ENCODE assay signal across 15 cellular contexts in the genomic region with DNA sequence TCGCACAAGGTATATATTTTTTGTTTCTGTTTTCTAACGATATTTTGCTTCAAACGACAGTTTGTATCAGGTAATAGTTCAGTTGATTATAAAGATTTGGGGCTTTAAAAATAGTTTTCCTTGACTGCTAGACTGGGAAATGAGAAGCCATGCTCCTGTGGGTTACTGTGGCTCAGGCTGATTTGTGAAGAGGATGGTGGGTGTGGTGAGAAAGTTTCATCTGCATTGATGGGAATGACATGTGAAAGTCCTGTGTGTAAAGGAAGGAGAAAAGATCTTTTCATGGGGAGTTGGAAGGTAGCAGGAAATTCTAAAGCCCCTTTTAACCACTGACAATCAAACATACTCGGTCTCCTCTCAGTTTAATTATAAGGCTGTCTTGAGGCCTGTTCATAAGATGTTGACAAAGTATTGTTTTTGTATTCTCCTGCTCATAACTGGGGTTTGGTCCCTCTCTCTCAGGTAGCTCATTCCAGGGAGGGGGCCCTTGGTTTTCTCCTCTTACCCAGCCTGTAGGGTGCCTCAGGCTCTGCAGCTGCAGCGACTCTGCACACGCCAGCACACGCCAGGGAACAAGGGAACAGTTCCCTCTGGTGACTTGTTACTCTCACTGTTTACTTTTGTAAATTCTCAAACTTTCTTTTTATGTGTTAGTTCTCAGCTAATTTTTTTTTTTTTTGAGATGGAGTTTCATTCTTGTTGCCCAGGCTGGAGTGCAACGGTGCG.
DNase-seq lines count a peak whose midpoint lies in the region; ATAC-seq, FAIRE-seq and TF ChIP-seq lines count a peak whose summit lies in the region.
"Had no signal": no experiment of that assay in that cellular context is flagged by ENCODE, and none has a peak within 500 bp of the region (broad histone marks: within the 10 kb centered on the region; RNA-seq: fewer than 3 reads in every experiment).

No MANE protein-coding gene starts in this region.

- DNase-seq in right atrium auricular region (ENCODE audit: low spot score) (no peak), Right ventricle myocardium inferior (ENCODE audit: missing footprints) (no peak), K562 (ENCODE audit: extremely low read depth in 1 of 4, low spot score in 3 of 4) (no peak), mesothelial cell of epicardium (ENCODE audit: low spot score in 2 of 2, unreplicated experiment in 2 of 2) (no peak), aorta (no peak), T-helper 17 cell (no peak), GM13976 (ENCODE audit: low spot score) (no peak), SK-N-DZ (ENCODE audit: low spot score) (no peak)
- DNase-seq: Calu3; CD4-positive, CD25-positive, alpha-beta regulatory T cell; HCEC 1CT; MV-4-11; NCI-H1417 treated with DMSO at 0.1 percent for 48 hours; NCI-H2081 treated with DMSO at 0.1 percent for 48 hours had no signal

- H3K79me2 ChIP-seq in K562 (ENCODE audit: control insufficient read depth, insufficient read depth, low read length): no peaks in the 10 kb centered on the region

- no peak overlapping the region for H3K4me3 ChIP-seq in right atrium auricular region
- H3K4me3 ChIP-seq in K562: no peak overlapping the region
- peak overlapping the region in 1 of 2 donors; percentile 16 for H3K4me3 ChIP-seq in aorta (ENCODE audit: low read length in 2 of 2)

- TF ChIP-seq CTCF in right atrium auricular region (IDR thresholded peaks at IDR 0.05): no peak
- no peak for TF ChIP-seq CTCF in K562 (IDR thresholded peaks at IDR 0.05 in 2 of 3, conservative IDR thresholded peaks at IDR 0.05 in 1 of 3; ENCODE audit: insufficient read depth in 2 of 3, low read depth in 1 of 3, low read length in 3 of 3)
- no peak for TF ChIP-seq CTCF in mesothelial cell of epicardium (IDR thresholded peaks at IDR 0.05; ENCODE audit: unreplicated experiment)
- no peak for TF ChIP-seq CTCF in GM13976 (IDR thresholded peaks at IDR 0.05; ENCODE audit: borderline replicate concordance, control extremely low read depth, extremely low read depth, insufficient read depth, missing control alignments)

- no peak overlapping the region for H2AFZ ChIP-seq in K562 (ENCODE audit: low read depth, low read length)

- POLR2A ChIA-PET in K562 (lab: Yijun Ruan, JAX): no interaction called here

- no TSS peak for BruUV-seq in K562 (replicated peaks; lab: Mats Ljungman, UMichigan)

- no peak overlapping the region for H3K9ac ChIP-seq in K562 (ENCODE audit: insufficient read depth in 1 of 2, low read depth in 2 of 2, low read length in 2 of 2)

- H3K9me3 Mint-ChIP-seq in mesothelial cell of epicardium: peaks cover 4% of the 10 kb centered on the region
- H3K9me3 Mint-ChIP-seq: CD4-positive, CD25-positive, alpha-beta regulatory T cell had no signal

- ATAC-seq in Right ventricle myocardium inferior (no peak), K562 (peak; percentile 35; the same call in 1 of the 3 replicates), aorta (ENCODE audit: low FRiP score) (no peak), T-helper 17 cell (no peak)

- H3K27me3 Mint-ChIP-seq in mesothelial cell of epicardium (ENCODE audit: low read depth) (no peaks in the 10 kb centered on the region), T-helper 17 cell (peaks cover 70% of the 10 kb centered on the region)

- H3K27ac Mint-ChIP-seq in mesothelial cell of epicardium (peak overlapping the region; percentile 59), T-helper 17 cell (no peak overlapping the region)
- H3K27ac Mint-ChIP-seq: IgD-negative memory B cell had no signal

- WGBS in K562 (ENCODE audit: insufficient coverage, low coverage, missing lambda C conversion rate): 2% methylated on average over 9 of the region's 9 CpGs
- WGBS in aorta, 2 donors: 11 to 14% methylated on average over 9 of the region's 9 CpGs

- TF ChIP-seq EP300 in K562 (IDR thresholded peaks at IDR 0.05; ENCODE audit: low read length): no peak

- H3K36me3 ChIP-seq in right atrium auricular region: no peaks in the 10 kb centered on the region
- no peaks in the 10 kb centered on the region for H3K36me3 ChIP-seq in K562 (ENCODE audit: control insufficient read depth, insufficient read depth, low read length)
- no peaks in the 10 kb centered on the region for H3K36me3 ChIP-seq in aorta (ENCODE audit: control insufficient read depth in 1 of 2, insufficient read depth in 2 of 2, low read length in 1 of 2)

- H3K9me3 ChIP-seq in right atrium auricular region (no peaks in the 10 kb centered on the region), K562 (replicated peaks; ENCODE audit: control insufficient read depth, insufficient read depth, low read depth, low read length) (no peaks in the 10 kb centered on the region), aorta (ENCODE audit: control insufficient read depth, low read length) (no peaks in the 10 kb centered on the region), T-helper 17 cell (ENCODE audit: control insufficient read depth, low read length, poor library complexity, severe bottlenecking) (no peaks in the 10 kb centered on the region)

- H3K4me2 ChIP-seq in K562 (ENCODE audit: insufficient read depth, low read length): no peak overlapping the region

- H3K9me1 ChIP-seq in K562 (ENCODE audit: control insufficient read depth, insufficient read depth, low read length): no peaks in the 10 kb centered on the region

- intact Hi-C loops in Right ventricle myocardium inferior (cut with DNase I) (no loop called here), K562 (cut with micrococcal nuclease) (no loop called here), aorta (cut with DNase I) (no loop called here)

- no peak overlapping the region for H3K4me3 Mint-ChIP-seq in mesothelial cell of epicardium
- H3K4me3 Mint-ChIP-seq in T-helper 17 cell: no peak overlapping the region
- H3K4me3 Mint-ChIP-seq: CD4-positive, CD25-positive, alpha-beta regulatory T cell had no signal

- no peak for FAIRE-seq in K562 (lab: Jason Lieb, UNC)

- no peaks in the 10 kb centered on the region for H3K36me3 Mint-ChIP-seq in mesothelial cell of epicardium
- H3K36me3 Mint-ChIP-seq in T-helper 17 cell (ENCODE audit: low read depth): no peaks in the 10 kb centered on the region
- H3K36me3 Mint-ChIP-seq: CD4-positive, CD25-positive, alpha-beta regulatory T cell had no signal

- H3K4me1 Mint-ChIP-seq in mesothelial cell of epicardium (peaks cover 26% of the 10 kb centered on the region), T-helper 17 cell (peaks cover 4% of the 10 kb centered on the region)
- H3K4me1 Mint-ChIP-seq: IgD-negative memory B cell had no signal

- no peak for TF ChIP-seq POLR2A in K562 (conservative IDR thresholded peaks at IDR 0.05)

- in situ Hi-C loops in K562 (cut with MboI) (no loop called here), GM13976 (cut with MboI; ENCODE audit: low sequenced_read_pairs, unreplicated experiment) (no loop called here)

- H3K27me3 ChIP-seq in right atrium auricular region: no peaks in the 10 kb centered on the region
- H3K27me3 ChIP-seq in K562 (ENCODE audit: control insufficient read depth in 2 of 2, insufficient read depth in 2 of 2, low read length in 2 of 2): peaks cover 6 to 11% of the 10 kb centered on the region in 2 experiments; a peak in 4 of 5 replicates
- no peaks in the 10 kb centered on the region for H3K27me3 ChIP-seq in aorta (ENCODE audit: control insufficient read depth in 1 of 2, insufficient read depth in 2 of 2, low read length in 1 of 2)

- no peak for TF ChIP-seq RAD21 in K562 (CRISPR knock-in tag; conservative IDR thresholded peaks at IDR 0.05 in 1 of 2, IDR thresholded peaks at IDR 0.05 in 1 of 2)

- H4K20me1 ChIP-seq in K562 (replicated peaks; ENCODE audit: control insufficient read depth, insufficient read depth, low read length): no peaks in the 10 kb centered on the region

- H3K4me1 ChIP-seq in right atrium auricular region (peaks cover 0 to 8% of the 10 kb centered on the region in 2 donors), K562 (replicated peaks in 1 of 2; ENCODE audit: control insufficient read depth in 2 of 2, insufficient read depth in 2 of 2, low read length in 2 of 2) (no peaks in the 10 kb centered on the region), aorta (ENCODE audit: control insufficient read depth in 1 of 2, insufficient read depth in 2 of 2, low read length in 2 of 2) (peaks cover 3 to 12% of the 10 kb centered on the region in 2 donors)

- CTCF ChIA-PET in K562 (lab: Yijun Ruan, JAX; ENCODE audit: low intra/inter-chr PET ratio): no interaction called here

- H3K27ac ChIP-seq in right atrium auricular region (peak overlapping the region; percentile 61 to 85), K562 (ENCODE audit: extremely low read depth, low read depth, low read length) (no peak overlapping the region), aorta (ENCODE audit: low read depth in 1 of 2, low read length in 2 of 2) (peak overlapping the region; percentile 22 to 54)

TF ChIP-seq in K562, 482 proteins besides CTCF, POLR2A, EP300 and RAD21 (continues in another document):
- no peak for TF ChIP-seq ZNF668 (CRISPR knock-in tag; IDR thresholded peaks at IDR 0.05)
- no peak for TF ChIP-seq TARDBP (IDR thresholded peaks at IDR 0.05)
- no peak for TF ChIP-seq ZNF133 (CRISPR knock-in tag; IDR thresholded peaks at IDR 0.05)
- TF ChIP-seq POLR2AphosphoS5 (IDR thresholded peaks at IDR 0.05; ENCODE audit: control insufficient read depth, insufficient read depth, low read depth, low read length): no peak
- TF ChIP-seq LEF1 (IDR thresholded peaks at IDR 0.05): no peak
- TF ChIP-seq, protein P1, sequence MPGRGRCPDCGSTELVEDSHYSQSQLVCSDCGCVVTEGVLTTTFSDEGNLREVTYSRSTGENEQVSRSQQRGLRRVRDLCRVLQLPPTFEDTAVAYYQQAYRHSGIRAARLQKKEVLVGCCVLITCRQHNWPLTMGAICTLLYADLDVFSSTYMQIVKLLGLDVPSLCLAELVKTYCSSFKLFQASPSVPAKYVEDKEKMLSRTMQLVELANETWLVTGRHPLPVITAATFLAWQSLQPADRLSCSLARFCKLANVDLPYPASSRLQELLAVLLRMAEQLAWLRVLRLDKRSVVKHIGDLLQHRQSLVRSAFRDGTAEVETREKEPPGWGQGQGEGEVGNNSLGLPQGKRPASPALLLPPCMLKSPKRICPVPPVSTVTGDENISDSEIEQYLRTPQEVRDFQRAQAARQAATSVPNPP (IDR thresholded peaks at IDR 0.05; ENCODE audit: borderline replicate concordance, insufficient read depth, insufficient read length): no peak
- TF ChIP-seq TAF15 (IDR thresholded peaks at IDR 0.05; ENCODE audit: low read depth, low read length): no peak
- no peak for TF ChIP-seq HNRNPLL (IDR thresholded peaks at IDR 0.05; ENCODE audit: low read depth, low read length, poor library complexity, severe bottlenecking)
